In genomic region chr21:45219517-45219916, GRCh38 we compare ENCODE assay signal across 20 cellular contexts.
DNase-seq lines count a peak whose midpoint lies in the region; ATAC-seq and TF ChIP-seq lines count a peak whose summit lies in the region.
"Had no signal": no experiment of that assay in that cellular context is flagged by ENCODE, and none has a peak within 500 bp of the region (broad histone marks: within the 10 kb centered on the region; RNA-seq: fewer than 3 reads in every experiment).

No MANE protein-coding gene starts in this region.

- H3K27ac ChIP-seq in breast epithelium, result peak overlapping the region; percentile 67 to 73
- H3K27ac ChIP-seq: 22Rv1, HL-60 had no signal

- H3K9me3 Mint-ChIP-seq in MCF 10A (ENCODE audit: unreplicated experiment), result peaks cover 12% of the 10 kb centered on the region
- H3K9me3 Mint-ChIP-seq in brain, result peaks cover 20 to 33% (median 24%) of the 10 kb centered on the region in 5 experiments
- H3K9me3 Mint-ChIP-seq in naive thymus-derived CD8-positive, alpha-beta T cell, result peaks cover 0 to 16% (median 8%) of the 10 kb centered on the region in 9 donors

- H3K27me3 ChIP-seq in breast epithelium, result no peaks in the 10 kb centered on the region

- H3K27ac Mint-ChIP-seq in MCF 10A (ENCODE audit: low read depth, unreplicated experiment) (no peak overlapping the region), brain (peak overlapping the region in 3 of 5 experiments; percentile 35 to 83 (median 79))
- no peak overlapping the region for H3K27ac Mint-ChIP-seq in naive thymus-derived CD8-positive, alpha-beta T cell
- H3K27ac Mint-ChIP-seq: GM23338 had no signal

- ATAC-seq in naive thymus-derived CD8-positive, alpha-beta T cell, result no peak
- ATAC-seq: GM23338, PC-3 had no signal

- H3K4me3 Mint-ChIP-seq in MCF 10A (ENCODE audit: unreplicated experiment), result no peak overlapping the region
- no peak overlapping the region for H3K4me3 Mint-ChIP-seq in brain
- H3K4me3 Mint-ChIP-seq in naive thymus-derived CD8-positive, alpha-beta T cell, result no peak overlapping the region
- H3K4me3 Mint-ChIP-seq: GM23338 had no signal

- H3K4me3 ChIP-seq in breast epithelium, result no peak overlapping the region
- H3K4me3 ChIP-seq: GM23338 had no signal

- H3K27me3 Mint-ChIP-seq in MCF 10A (ENCODE audit: insufficient read depth, unreplicated experiment) (no peaks in the 10 kb centered on the region), brain (no peaks in the 10 kb centered on the region)
- no peaks in the 10 kb centered on the region for H3K27me3 Mint-ChIP-seq in naive thymus-derived CD8-positive, alpha-beta T cell

- DNase-seq in breast epithelium (ENCODE audit: low spot score in 2 of 2) (no peak), MCF 10A (ENCODE audit: unreplicated experiment) (no peak), iris pigment epithelial cell (ENCODE audit: low read depth) (peak; percentile 18), DMS153 treated with DMSO at 0.1 percent for 48 hours (lab: John Stamatoyannopoulos, UW; ENCODE audit: unreplicated experiment) (no peak), cerebellum (ENCODE audit: low spot score) (no peak), pons (ENCODE audit: low spot score) (no peak)
- DNase-seq in naive thymus-derived CD8-positive, alpha-beta T cell, result no peak
- DNase-seq: KBM-7; NCI-H1092; NCI-H1694; NCI-H2107; NCI-H345; NCI-H526 treated with DMSO at 0.1 percent for 48 hours; NK-92 treated with Interleukin-12 subunit alpha and Interleukin-12 subunit beta, amount 100 ng/mL, for 24 hours; PC-3; SK-N-SH had no signal

- no peaks in the 10 kb centered on the region for H3K36me3 ChIP-seq in breast epithelium

- CTCF ChIA-PET in MCF 10A (lab: Yijun Ruan, JAX), result interaction anchor here (0.7 kb wide), 1 partner anchor 270 kb away, joined by 3 read pairs; no protein-coding TSS in a partner anchor

- H3K4me1 ChIP-seq in breast epithelium, result no peaks in the 10 kb centered on the region

- POLR2A ChIA-PET in MCF 10A (lab: Yijun Ruan, JAX), result interaction anchor here (0.5 to 0.7 kb wide), 3 partner anchors 11 to 688 kb away, joined by 3 to 4 read pairs (median 3); no protein-coding TSS in a partner anchor
- POLR2A ChIA-PET in naive thymus-derived CD8-positive, alpha-beta T cell (lab: Charles Lee), result no interaction called here

- H3K9me3 ChIP-seq in breast epithelium, result peaks cover 0 to 8% of the 10 kb centered on the region in 2 donors

- TF ChIP-seq POLR2A in breast epithelium (IDR thresholded peaks at IDR 0.05), result no peak

- intact Hi-C loops in breast epithelium (cut with DNase I; ENCODE audit: low total_unique reads), result no loop called here
- intact Hi-C loops in MCF 10A (cut with micrococcal nuclease), result no loop called here

- peaks cover 9% of the 10 kb centered on the region for H3K36me3 Mint-ChIP-seq in MCF 10A (ENCODE audit: insufficient read depth, unreplicated experiment)
- H3K36me3 Mint-ChIP-seq in brain, result peaks cover 60% of the 10 kb centered on the region
- H3K36me3 Mint-ChIP-seq in naive thymus-derived CD8-positive, alpha-beta T cell, result peaks cover 28 to 72% (median 48%) of the 10 kb centered on the region in 3 donors

- no TSS peak for BruUV-seq in MCF 10A (replicated peaks; lab: Mats Ljungman, UMichigan)

- H3K4me1 Mint-ChIP-seq in MCF 10A (ENCODE audit: insufficient read depth, unreplicated experiment) (no peaks in the 10 kb centered on the region), brain (peaks cover 5% of the 10 kb centered on the region)
- peaks cover 0 to 2% (median 2%) of the 10 kb centered on the region in 4 donors for H3K4me1 Mint-ChIP-seq in naive thymus-derived CD8-positive, alpha-beta T cell

- TF ChIP-seq CTCF in breast epithelium (IDR thresholded peaks at IDR 0.05) (no peak), MCF 10A (IDR thresholded peaks at IDR 0.05; ENCODE audit: unreplicated experiment) (no peak), brain (conservative IDR thresholded peaks at IDR 0.05) (no peak)

Comparison
In these comparisons a context has a peak if more than half of its experiments do, and no peak if none do; other contexts are left out.
1. H3K27ac Mint-ChIP-seq: peak in brain (3 of 5); none in MCF 10A (single experiment) and naive thymus-derived CD8-positive, alpha-beta T cell (0 of 10).